Comparison of ENCODE assay signal across 24 cellular contexts in genomic region chr5:173075970-173076369, GRCh38. TPM values are rescaled to one million over a fixed set of nuclear protein-coding genes. Genes with fewer than 3 reads are reported as not detected.
DNase-seq lines count a peak whose midpoint lies in the region; ATAC-seq, FAIRE-seq and TF ChIP-seq lines count a peak whose summit lies in the region.
"Had no signal": no experiment of that assay in that cellular context is flagged by ENCODE, and none has a peak within 500 bp of the region (broad histone marks: within the 10 kb centered on the region; RNA-seq: fewer than 3 reads in every experiment).

No MANE protein-coding gene starts in this region.

- H2AFZ ChIP-seq in HepG2 (ENCODE audit: low read length) (no peak overlapping the region), parathyroid adenoma (no peak overlapping the region)

- WGBS in HepG2 (ENCODE audit: low lambda C conversion rate) = 95% methylated on average over 5 of the region's 5 CpGs
- 89% methylated on average over 5 of the region's 5 CpGs for WGBS in right lobe of liver (ENCODE audit: insufficient coverage, low coverage, low lambda C conversion rate, missing lambda C conversion rate)

- CTCF ChIA-PET in HepG2 (lab: Yijun Ruan, JAX; ENCODE audit: low intra/inter-chr PET ratio, low total read pairs) = no interaction called here

- ATAC-seq in HepG2 (no peak), right lobe of liver (no peak), GM19324 (IDR thresholded peaks at IDR 0.05; ENCODE audit: low FRiP score, unreplicated experiment) (no peak)
- ATAC-seq: A549, GM12878 had no signal

- H3K9ac ChIP-seq in HepG2 (ENCODE audit: insufficient read depth, low read depth, low read length) (no peak overlapping the region), parathyroid adenoma (no peak overlapping the region)
- H3K9ac ChIP-seq: BLaER1 had no signal

- TF ChIP-seq CTCF in HepG2 (CRISPR knock-in tag; IDR thresholded peaks at IDR 0.05) (no peak), right lobe of liver (IDR thresholded peaks at IDR 0.05) (no peak), parathyroid adenoma (IDR thresholded peaks at IDR 0.05) (no peak)

- H3K4me3 ChIP-seq in HepG2 (replicated peaks in 1 of 3; ENCODE audit: insufficient read depth in 1 of 3, low read depth in 2 of 3, low read length in 3 of 3) = no peak overlapping the region
- H3K4me3 ChIP-seq in right lobe of liver = no peak overlapping the region
- H3K4me3 ChIP-seq in parathyroid adenoma (ENCODE audit: low read depth, low read length) = no peak overlapping the region
- H3K4me3 ChIP-seq: A549, BLaER1, GM12878 had no signal

- no peaks in the 10 kb centered on the region for H3K9me3 ChIP-seq in HepG2 (ENCODE audit: low read length)
- H3K9me3 ChIP-seq in right lobe of liver = no peaks in the 10 kb centered on the region
- H3K9me3 ChIP-seq in parathyroid adenoma (ENCODE audit: control insufficient read depth, low read length) = no peaks in the 10 kb centered on the region
- H3K9me3 ChIP-seq: A549, BE2C, BLaER1 had no signal

- in situ Hi-C loops in HepG2 (cut with HindIII; ENCODE audit: extremely low pct_ligation_motif_present, low pct_unique_long_range_greater_than_20kb) = no loop called here

- H3K27me3 ChIP-seq in HepG2 (ENCODE audit: control insufficient read depth in 1 of 2, insufficient read depth in 2 of 2, low read length in 2 of 2) (no peaks in the 10 kb centered on the region), right lobe of liver (no peaks in the 10 kb centered on the region), parathyroid adenoma (ENCODE audit: control insufficient read depth, insufficient read depth, low read length) (no peaks in the 10 kb centered on the region)
- H3K27me3 ChIP-seq: BE2C, BLaER1 had no signal

- H3K79me2 ChIP-seq in HepG2 (ENCODE audit: insufficient read depth, low read length) (no peaks in the 10 kb centered on the region), parathyroid adenoma (peaks cover 46% of the 10 kb centered on the region)

- TF ChIP-seq POLR2A in HepG2 (IDR thresholded peaks at IDR 0.05; ENCODE audit: insufficient read depth in 1 of 2, low read depth in 2 of 2, low read length in 2 of 2) (no peak), right lobe of liver (IDR thresholded peaks at IDR 0.05) (no peak)

- H3K36me3 ChIP-seq in HepG2 (replicated peaks in 1 of 2; ENCODE audit: control insufficient read depth in 1 of 2, insufficient read depth in 2 of 2, low read length in 2 of 2) (peaks cover 2 to 3% of the 10 kb centered on the region in 2 experiments; a peak in 1 of 5 replicates), right lobe of liver (no peaks in the 10 kb centered on the region), parathyroid adenoma (ENCODE audit: control insufficient read depth, insufficient read depth, low read length) (no peaks in the 10 kb centered on the region)
- H3K36me3 ChIP-seq: BE2C had no signal

- H3K4me2 ChIP-seq in HepG2 (ENCODE audit: low read depth, low read length) (no peak overlapping the region), parathyroid adenoma (ENCODE audit: low read length) (peak overlapping the region; percentile 61)
- H3K4me2 ChIP-seq: A549, BLaER1 had no signal

- no peak for DNase-seq in HepG2 (ENCODE audit: low spot score)
- no peak for DNase-seq in right lobe of liver
- DNase-seq in AG20443 (ENCODE audit: low spot score) = no peak
- DNase-seq: BE2C; C1 segment of cervical spinal cord; CD4-positive, alpha-beta memory T cell; CD4-positive, CD25-positive, alpha-beta regulatory T cell; CD8-positive, alpha-beta memory T cell; COR-L47; DMS 273 treated with DMSO at 0.1 percent for 48 hours; DMS153; DMS53; DMS79; DND-41; EL; GDM1 had no signal

- no peak for TF ChIP-seq RAD21 in HepG2 (CRISPR knock-in tag; IDR thresholded peaks at IDR 0.05)

- POLR2A ChIA-PET in HepG2 (lab: Yijun Ruan, JAX) = no interaction called here

- TF ChIP-seq EP300 in HepG2 (IDR thresholded peaks at IDR 0.05; ENCODE audit: low read depth in 2 of 2, low read length in 2 of 2) (no peak), HepG2 (CRISPR knock-in tag; IDR thresholded peaks at IDR 0.05; ENCODE audit: borderline replicate concordance) (no peak)

- intact Hi-C loops in HepG2 (cut with micrococcal nuclease; ENCODE audit: unreplicated experiment) (no loop called here), right lobe of liver (cut with DNase I) (no loop called here)

- H3K4me1 ChIP-seq in HepG2 (ENCODE audit: insufficient read depth, low read length) = peaks cover 17% of the 10 kb centered on the region
- H3K4me1 ChIP-seq in right lobe of liver = peaks cover 0 to 10% (median 0%) of the 10 kb centered on the region in 4 donors
- H3K4me1 ChIP-seq in parathyroid adenoma = peaks cover 25% of the 10 kb centered on the region
- H3K4me1 ChIP-seq: BE2C, BLaER1 had no signal

- H3K27ac ChIP-seq in HepG2 (ENCODE audit: extremely low read length, insufficient read depth, low read length) (no peak overlapping the region), right lobe of liver (no peak overlapping the region), parathyroid adenoma (peak overlapping the region; percentile 80)
- H3K27ac ChIP-seq: 22Rv1, A549, BLaER1 had no signal

- no peaks in the 10 kb centered on the region; the same call in 1 of the 2 replicates for H4K20me1 ChIP-seq in HepG2 (ENCODE audit: insufficient read depth, low read length)

- no peak for FAIRE-seq in HepG2 (lab: Jason Lieb, UNC)
- FAIRE-seq: A549, GM12878, GM12892, GM18507 had no signal

- BruUV-seq in HepG2 (replicated peaks; lab: Mats Ljungman, UMichigan) = no TSS peak

TF ChIP-seq in HepG2, 621 proteins besides CTCF, POLR2A, EP300 and RAD21:
- TF ChIP-seq ZNF564 (CRISPR knock-in tag; IDR thresholded peaks at IDR 0.05) (peak; percentile 92), POGK (CRISPR knock-in tag; conservative IDR thresholded peaks at IDR 0.05) (no peak)
TF ChIP-seq in HepG2: peak in this region for 1.

RNA-seq across cellular contexts. Expression of gene CREBRF, which starts 19.8 kb away (rescaled TPM):
- 4.5 and 5.1 TPM in 2 replicates for total RNA-seq in HepG2 (2016; rRNA removed; fragmentation: Illumina TruSeq; extraction: Trizol)
- total RNA-seq in HepG2 (2016; cell fraction: cytosol; rRNA removed; fragmentation: Illumina TruSeq; extraction: Trizol; ENCODE audit: low read depth) = 3.3 and 4.5 TPM in 2 replicates
- 4.9 and 5.3 TPM in 2 replicates for total RNA-seq in HepG2 (2016; cell fraction: insoluble cytoplasmic fraction; rRNA removed; fragmentation: Illumina TruSeq; extraction: Trizol)
- 5.3 and 5.8 TPM in 2 replicates for total RNA-seq in HepG2 (2016; cell fraction: membrane; rRNA removed; fragmentation: Illumina TruSeq; extraction: Trizol)
- 7.6 and 9.7 TPM in 2 replicates for total RNA-seq in HepG2 (2016; cell fraction: nucleus; rRNA removed; fragmentation: Illumina TruSeq; extraction: Trizol)
- polyA plus RNA-seq in HepG2 (2011; rRNA removed) = 8.9 and 10.2 TPM in 2 replicates
- polyA plus RNA-seq in HepG2 (2011; cell fraction: cytosol; rRNA removed) = 2.5 and 3.3 TPM in 2 replicates
- 15.4 and 16.5 TPM in 2 replicates for polyA plus RNA-seq in HepG2 (2011; cell fraction: nucleus; rRNA removed)
- 6.6 and 9.2 TPM in 2 replicates for polyA plus RNA-seq in HepG2 (2012)
- polyA plus RNA-seq in HepG2 (2016; cell fraction: cytosol; fragmentation: Illumina TruSeq; extraction: Trizol; ENCODE audit: low read depth) = 0.08 and 0.09 TPM in 2 replicates
- 1.6 TPM in 2 replicates for polyA plus RNA-seq in HepG2 (2016; cell fraction: insoluble cytoplasmic fraction; fragmentation: Illumina TruSeq; extraction: Trizol; ENCODE audit: low read depth)
- polyA plus RNA-seq in HepG2 (2016; cell fraction: membrane; fragmentation: Illumina TruSeq; extraction: Trizol; ENCODE audit: low read depth) = 0.17 and 0.21 TPM in 2 replicates
- polyA plus RNA-seq in HepG2 (2016; cell fraction: nucleus; fragmentation: Illumina TruSeq; extraction: Trizol; ENCODE audit: insufficient read depth, low read depth) = 5.6 and 7.8 TPM in 2 replicates
- 10.2 and 30.3 TPM in 2 replicates for polyA minus RNA-seq in HepG2 (2011; rRNA and poly(A)+ RNA removed; ENCODE audit: low replicate concordance)
- polyA minus RNA-seq in HepG2 (2011; cell fraction: cytosol; rRNA and poly(A)+ RNA removed) = 6.2 and 13.2 TPM in 2 replicates
- polyA minus RNA-seq in HepG2 (2011; cell fraction: nucleus; rRNA and poly(A)+ RNA removed) = 40.2 and 40.9 TPM in 2 replicates
- total RNA-seq in right lobe of liver = 10 to 100 TPM in 4 of 6 experiments, 1 to 10 TPM in 2; 6.5 to 15.7 (median 12.6) TPM
